In the genomic region with DNA sequence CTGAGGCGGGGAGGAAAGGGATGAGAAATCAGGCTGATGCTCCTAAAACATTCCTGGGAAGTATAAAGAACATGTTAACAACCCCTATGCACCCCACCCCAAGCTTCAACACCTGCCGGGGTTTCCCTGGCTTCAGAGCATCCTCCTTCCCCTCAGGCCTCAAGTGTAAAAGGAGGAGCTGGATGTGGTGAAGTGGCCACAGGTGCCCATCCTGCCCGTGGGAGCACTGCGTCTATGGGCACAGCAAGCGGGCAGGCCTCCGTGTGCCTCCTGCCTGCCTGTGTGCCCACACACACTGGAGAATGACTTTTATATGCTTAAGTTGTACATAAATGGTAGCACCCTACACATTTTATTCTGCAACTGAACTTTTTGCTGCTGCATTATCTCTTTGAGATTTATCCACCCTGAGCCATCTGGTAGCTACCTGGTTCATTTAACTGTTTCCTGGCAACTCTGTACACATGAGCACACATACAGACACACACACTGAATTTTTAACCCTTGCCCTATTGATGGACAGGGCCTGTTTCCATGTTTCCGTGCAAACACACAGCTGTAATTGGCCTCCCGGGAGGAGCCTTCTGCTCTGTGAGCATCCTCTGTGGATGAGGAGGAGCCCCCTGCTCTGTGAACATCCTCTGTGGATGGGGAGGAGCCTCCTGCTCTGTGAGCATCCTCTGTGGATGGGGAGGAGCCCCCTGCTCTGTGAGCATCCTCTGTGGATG, we compare ENCODE assay signal across 25 cellular contexts. TPM values are rescaled to one million over a fixed set of nuclear protein-coding genes. Genes with fewer than 3 reads are reported as not detected.
DNase-seq lines count a peak whose midpoint lies in the region; ATAC-seq and TF ChIP-seq lines count a peak whose summit lies in the region.
"Had no signal": no experiment of that assay in that cellular context is flagged by ENCODE, and none has a peak within 500 bp of the region (broad histone marks: within the 10 kb centered on the region; RNA-seq: fewer than 3 reads in every experiment).

No MANE protein-coding gene starts in this region.

- DNase-seq in Right ventricle myocardium superior (peak; percentile 1), left ventricle myocardium inferior (no peak), Panc1 (ENCODE audit: low read depth, low spot score) (no peak), left kidney (ENCODE audit: low read depth, low spot score) (peak; percentile 32), RWPE1 (ENCODE audit: low spot score) (no peak), activated T-cell treated with anti-CD3 and anti-CD28 coated beads for 4 hours (no peak)
- DNase-seq in activated CD4-positive, alpha-beta T cell treated with anti-CD3 and anti-CD28 coated beads for 36 hours, result no peak
- DNase-seq: activated CD4-positive, alpha-beta T cell treated with anti-CD3 and anti-CD28 coated beads, Interleukin-2, amount 10 ng/mL, durations not matched to agents 24 days and 14 days; activated naive CD4-positive, alpha-beta T cell treated with anti-CD3 and anti-CD28 coated beads for 36 hours; amygdala; DMS153; foreskin fibroblast; GM23248; lower lobe of right lung; NCI-H1930; NCI-H510A; nucleus accumbens; SHP77; substantia nigra had no signal

- H3K4me1 ChIP-seq in left ventricle myocardium inferior (no peaks in the 10 kb centered on the region), Panc1 (ENCODE audit: control insufficient read depth, insufficient read depth, low read length) (no peaks in the 10 kb centered on the region)
- H3K4me1 ChIP-seq: lower lobe of right lung had no signal

- H3K36me3 ChIP-seq in left ventricle myocardium inferior (peaks cover 4% of the 10 kb centered on the region), Panc1 (ENCODE audit: control insufficient read depth, insufficient read depth, low read length) (no peaks in the 10 kb centered on the region)
- H3K36me3 ChIP-seq: lower lobe of right lung had no signal

- BruUV-seq in Panc1 (replicated peaks; lab: Mats Ljungman, UMichigan), result no TSS peak

- H3K27me3 Mint-ChIP-seq in activated CD4-positive, alpha-beta T cell treated with anti-CD3 and anti-CD28 coated beads for 36 hours, result no peaks in the 10 kb centered on the region

- no peaks in the 10 kb centered on the region for H3K36me3 Mint-ChIP-seq in activated CD4-positive, alpha-beta T cell treated with anti-CD3 and anti-CD28 coated beads for 36 hours (ENCODE audit: low read depth)
- H3K36me3 Mint-ChIP-seq: T-cell had no signal

- H3K27ac ChIP-seq in left ventricle myocardium inferior (replicated peaks) (no peak overlapping the region), Panc1 (ENCODE audit: low read length) (no peak overlapping the region), RWPE1 (no peak overlapping the region)
- H3K27ac ChIP-seq: epithelial cell of prostate, GM23248, lower lobe of right lung had no signal

- in situ Hi-C loops in Panc1 (cut with HindIII; ENCODE audit: low pct_unique_long_range_greater_than_20kb, low sequenced_read_pairs), result no loop called here

- ATAC-seq in Right ventricle myocardium superior (ENCODE audit: poor library complexity) (no peak), Panc1 (peak; percentile 51), GM21825 (IDR thresholded peaks at IDR 0.05; ENCODE audit: unreplicated experiment) (no peak)
- ATAC-seq in activated CD4-positive, alpha-beta T cell treated with anti-CD3 and anti-CD28 coated beads for 36 hours, result no peak
- ATAC-seq: lower lobe of right lung, T-cell had no signal

- H3K27me3 ChIP-seq in left ventricle myocardium inferior (ENCODE audit: low read depth) (no peaks in the 10 kb centered on the region), Panc1 (ENCODE audit: control insufficient read depth, insufficient read depth, low read length) (no peaks in the 10 kb centered on the region)
- H3K27me3 ChIP-seq: dorsolateral prefrontal cortex had no signal

- H3K4me3 ChIP-seq in left ventricle myocardium inferior, result no peak overlapping the region
- H3K4me3 ChIP-seq in Panc1 (ENCODE audit: low read depth in 2 of 2, low read length in 2 of 2), result no peak overlapping the region
- H3K4me3 ChIP-seq: dorsolateral prefrontal cortex, GM23248, lower lobe of right lung had no signal

- no peak overlapping the region for H3K27ac Mint-ChIP-seq in activated CD4-positive, alpha-beta T cell treated with anti-CD3 and anti-CD28 coated beads for 36 hours
- H3K27ac Mint-ChIP-seq: activated CD4-positive, alpha-beta T cell treated with anti-CD3 and anti-CD28 coated beads, Interleukin-2, amount 10 ng/mL, durations not matched to agents 24 days and 14 days; activated naive CD4-positive, alpha-beta T cell treated with anti-CD3 and anti-CD28 coated beads for 36 hours; CD14-positive monocyte; T-cell had no signal

- H3K9me3 ChIP-seq in left ventricle myocardium inferior (replicated peaks) (peaks cover 2% of the 10 kb centered on the region), Panc1 (ENCODE audit: control insufficient read depth, insufficient read depth, low read depth, low read length) (no peaks in the 10 kb centered on the region)
- H3K9me3 ChIP-seq: lower lobe of right lung had no signal

- POLR2A ChIA-PET in Panc1 (lab: Charles Lee), result no interaction called here
- POLR2A ChIA-PET in RWPE1 (lab: Yijun Ruan, JAX; ENCODE audit: low non-redundant PET), result no interaction called here
- POLR2A ChIA-PET in activated CD4-positive, alpha-beta T cell treated with anti-CD3 and anti-CD28 coated beads for 36 hours (lab: Charles Lee), result no interaction called here

- intact Hi-C loops in Right ventricle myocardium superior (cut with DNase I), result no loop called here
- intact Hi-C loops in left ventricle myocardium inferior (cut with micrococcal nuclease), result no loop called here
- intact Hi-C loops in Panc1 (cut with micrococcal nuclease; ENCODE audit: unreplicated experiment), result no loop called here
- intact Hi-C loops in activated CD4-positive, alpha-beta T cell treated with anti-CD3 and anti-CD28 coated beads for 36 hours (cut with DNase I, micrococcal nuclease), result no loop called here

- no peaks in the 10 kb centered on the region for H3K4me1 Mint-ChIP-seq in activated CD4-positive, alpha-beta T cell treated with anti-CD3 and anti-CD28 coated beads for 36 hours
- H3K4me1 Mint-ChIP-seq: CD14-positive monocyte had no signal

- no peak for TF ChIP-seq CTCF in left ventricle myocardium inferior (IDR thresholded peaks at IDR 0.05; ENCODE audit: borderline replicate concordance)
- no peak for TF ChIP-seq CTCF in Panc1 (IDR thresholded peaks at IDR 0.05)
- no peak for TF ChIP-seq CTCF in RWPE1 (conservative IDR thresholded peaks at IDR 0.05; ENCODE audit: low read depth)

- CTCF ChIA-PET in Panc1 (lab: Charles Lee) (no interaction called here), RWPE1 (lab: Yijun Ruan, JAX) (no interaction called here)
- CTCF ChIA-PET in activated CD4-positive, alpha-beta T cell treated with anti-CD3 and anti-CD28 coated beads for 36 hours (lab: Charles Lee), result no interaction called here

- no peaks in the 10 kb centered on the region for H3K9me3 Mint-ChIP-seq in activated CD4-positive, alpha-beta T cell treated with anti-CD3 and anti-CD28 coated beads for 36 hours (ENCODE audit: low read depth)

- no peak overlapping the region for H3K4me3 Mint-ChIP-seq in activated CD4-positive, alpha-beta T cell treated with anti-CD3 and anti-CD28 coated beads for 36 hours
- H3K4me3 Mint-ChIP-seq: activated CD4-positive, alpha-beta T cell treated with anti-CD3 and anti-CD28 coated beads, Interleukin-2, amount 10 ng/mL, durations not matched to agents 24 days and 14 days; activated naive CD4-positive, alpha-beta T cell treated with anti-CD3 and anti-CD28 coated beads for 36 hours; CD14-positive monocyte; T-cell had no signal

RNA-seq across cellular contexts. Expression of a gene that starts 13.4 kb away (rescaled TPM):
- total RNA-seq in Right ventricle myocardium superior, result 1.9 TPM
- 2.2 TPM for total RNA-seq in left ventricle myocardium inferior
- 0.21 TPM for total RNA-seq in Panc1 (2021; ENCODE audit: unreplicated experiment)
- polyA plus RNA-seq in Panc1 (2012; ENCODE audit: insufficient read length), result not detected
- total RNA-seq in activated CD4-positive, alpha-beta T cell treated with anti-CD3 and anti-CD28 coated beads for 36 hours, result under 1 TPM; 0.16 to 0.23 TPM
- total RNA-seq: activated naive CD4-positive, alpha-beta T cell treated with anti-CD3 and anti-CD28 coated beads for 36 hours; GM23248 had no signal
- polyA plus RNA-seq: AG04450, CD14-positive monocyte, GM23248 had no signal

RNA-seq across cellular contexts. Expression of a gene that starts 15.4 kb away (rescaled TPM):
- total RNA-seq in Right ventricle myocardium superior, result 6.3 TPM
- 7.0 TPM for total RNA-seq in left ventricle myocardium inferior
- 0.26 TPM for total RNA-seq in Panc1 (2021; ENCODE audit: unreplicated experiment)
- 0.50 TPM for polyA plus RNA-seq in Panc1 (2012; ENCODE audit: insufficient read length)
- 10 to 100 TPM in 1 of 2 experiments, 1 to 10 TPM in 1; 8.1 to 13.0 TPM for total RNA-seq in activated CD4-positive, alpha-beta T cell treated with anti-CD3 and anti-CD28 coated beads for 36 hours

RNA-seq across cellular contexts. Expression of a gene that starts 59.8 kb away (rescaled TPM):
- total RNA-seq in Right ventricle myocardium superior (57.9 TPM), left ventricle myocardium inferior (52.0 TPM), Panc1 (2021; ENCODE audit: unreplicated experiment) (111 TPM)
- polyA plus RNA-seq in Panc1 (2012; ENCODE audit: insufficient read length), result 86.2 TPM
- 10 to 100 TPM; 14.1 to 21.3 TPM for total RNA-seq in activated CD4-positive, alpha-beta T cell treated with anti-CD3 and anti-CD28 coated beads for 36 hours

Comparison
In these comparisons a context has a peak if more than half of its experiments do, and no peak if none do; other contexts are left out.
1. DNase-seq: peak in Right ventricle myocardium superior (single experiment) and left kidney (single experiment); none in left ventricle myocardium inferior (single experiment), Panc1 (single experiment), RWPE1 (single experiment), activated CD4-positive, alpha-beta T cell treated with anti-CD3 and anti-CD28 coated beads for 36 hours (single experiment) and activated T-cell treated with anti-CD3 and anti-CD28 coated beads for 4 hours (single experiment).